In genomic region chr3:156381253-156381652, GRCh38 we compare ENCODE assay signal across 5 cellular contexts.
"Had no signal": no experiment of that assay in that cellular context is flagged by ENCODE, and none has a peak within 500 bp of the region (broad histone marks: within the 10 kb centered on the region; RNA-seq: fewer than 3 reads in every experiment).

No MANE protein-coding gene starts in this region.

- DNase-seq: H9, HCEC 1CT had no signal

- ATAC-seq: GM23338, HepG2 had no signal

- H2AFZ ChIP-seq: GM23338 had no signal

- H3K27ac ChIP-seq: HL-60 had no signal

- H3K4me2 ChIP-seq: GM23338 had no signal

- H3K4me3 ChIP-seq: GM23338 had no signal
